Comparison of ENCODE assay signal across 8 cellular contexts in genomic region chr7:39854616-39855324, GRCh38.
DNase-seq lines count a peak whose midpoint lies in the region; ATAC-seq and TF ChIP-seq lines count a peak whose summit lies in the region.
"Not testable (repeated sequence)": the region's sequence is repeated elsewhere in the genome, so short reads cannot be mapped to it uniquely, and the experiment has no call there.

No MANE protein-coding gene starts in this region.

- H3K27ac ChIP-seq in psoas muscle, vagina: not testable (repeated sequence)

- not testable (repeated sequence) for H3K9me3 ChIP-seq in psoas muscle, vagina

- H3K4me3 Mint-ChIP-seq in activated B cell treated with CpG ODN at 0.5 μM for 24 hours: peak overlapping the region; percentile 75
- H3K4me3 Mint-ChIP-seq in brain: peak overlapping the region in 4 of 5 experiments; percentile 16 to 68 (median 30)

- not testable (repeated sequence) for H3K27me3 ChIP-seq in psoas muscle (ENCODE audit: insufficient read depth in 3 of 3, low read length in 2 of 3); vagina

- H3K36me3 Mint-ChIP-seq in activated B cell treated with CpG ODN at 0.5 μM for 24 hours (ENCODE audit: low read depth); brain: not testable (repeated sequence)

- not testable (repeated sequence) for H3K4me1 Mint-ChIP-seq in activated B cell treated with CpG ODN at 0.5 μM for 24 hours, brain

- H3K4me3 ChIP-seq in psoas muscle (peak overlapping the region; percentile 63), vagina (peak overlapping the region; percentile 18 to 38)

- not testable (repeated sequence) for TF ChIP-seq POLR2A in vagina (IDR thresholded peaks at IDR 0.05)

- H3K27me3 Mint-ChIP-seq in activated B cell treated with CpG ODN at 0.5 μM for 24 hours (peaks cover 24% of the 10 kb centered on the region), brain (peaks cover 13% of the 10 kb centered on the region)

- TF ChIP-seq CTCF in activated B cell treated with CpG ODN at 0.5 μM for 24 hours (IDR thresholded peaks at IDR 0.05); brain (conservative IDR thresholded peaks at IDR 0.05); psoas muscle (IDR thresholded peaks at IDR 0.05); vagina (IDR thresholded peaks at IDR 0.05): not testable (repeated sequence)

- DNase-seq in activated B cell treated with CpG ODN at 0.5 μM for 24 hours; left ventricle myocardium superior; psoas muscle; vagina (ENCODE audit: extremely low spot score in 2 of 2): not testable (repeated sequence)

- 11 to 24% (median 12%) methylated on average over 20 to 30 of the region's 36 CpGs for WGBS in psoas muscle, 3 donors

- CTCF ChIA-PET in activated B cell treated with CpG ODN at 0.5 μM for 24 hours (lab: Charles Lee): not testable (repeated sequence)

- H3K36me3 ChIP-seq in psoas muscle (ENCODE audit: insufficient read depth in 1 of 2, low read depth in 1 of 2); vagina: not testable (repeated sequence)

- peak; percentile 73 for ATAC-seq in GM18520 (IDR thresholded peaks at IDR 0.05; ENCODE audit: unreplicated experiment)
- ATAC-seq in GM21723 (IDR thresholded peaks at IDR 0.05; ENCODE audit: unreplicated experiment): peak; percentile 91
- ATAC-seq in HG03342 (IDR thresholded peaks at IDR 0.05; ENCODE audit: unreplicated experiment): peak; percentile 94
- peak; percentile 100 for ATAC-seq in activated B cell treated with CpG ODN at 0.5 μM for 24 hours (ENCODE audit: low read depth)
- peak; percentile 73 for ATAC-seq in left ventricle myocardium superior
- peak in 3 of 4 donors; percentile 81 to 85 (median 84) for ATAC-seq in psoas muscle

- intact Hi-C loops in activated B cell treated with CpG ODN at 0.5 μM for 24 hours (cut with micrococcal nuclease); left ventricle myocardium superior (cut with micrococcal nuclease); psoas muscle (cut with DNase I); vagina (cut with DNase I): not testable (repeated sequence)

- POLR2A ChIA-PET in activated B cell treated with CpG ODN at 0.5 μM for 24 hours (lab: Charles Lee): not testable (repeated sequence)

- not testable (repeated sequence) for H3K4me1 ChIP-seq in psoas muscle, vagina

- not testable (repeated sequence) for H3K27ac Mint-ChIP-seq in activated B cell treated with CpG ODN at 0.5 μM for 24 hours, brain

- not testable (repeated sequence) for H3K9me3 Mint-ChIP-seq in activated B cell treated with CpG ODN at 0.5 μM for 24 hours, brain
